Comparison of ENCODE assay signal across 8 cellular contexts in the genomic region with DNA sequence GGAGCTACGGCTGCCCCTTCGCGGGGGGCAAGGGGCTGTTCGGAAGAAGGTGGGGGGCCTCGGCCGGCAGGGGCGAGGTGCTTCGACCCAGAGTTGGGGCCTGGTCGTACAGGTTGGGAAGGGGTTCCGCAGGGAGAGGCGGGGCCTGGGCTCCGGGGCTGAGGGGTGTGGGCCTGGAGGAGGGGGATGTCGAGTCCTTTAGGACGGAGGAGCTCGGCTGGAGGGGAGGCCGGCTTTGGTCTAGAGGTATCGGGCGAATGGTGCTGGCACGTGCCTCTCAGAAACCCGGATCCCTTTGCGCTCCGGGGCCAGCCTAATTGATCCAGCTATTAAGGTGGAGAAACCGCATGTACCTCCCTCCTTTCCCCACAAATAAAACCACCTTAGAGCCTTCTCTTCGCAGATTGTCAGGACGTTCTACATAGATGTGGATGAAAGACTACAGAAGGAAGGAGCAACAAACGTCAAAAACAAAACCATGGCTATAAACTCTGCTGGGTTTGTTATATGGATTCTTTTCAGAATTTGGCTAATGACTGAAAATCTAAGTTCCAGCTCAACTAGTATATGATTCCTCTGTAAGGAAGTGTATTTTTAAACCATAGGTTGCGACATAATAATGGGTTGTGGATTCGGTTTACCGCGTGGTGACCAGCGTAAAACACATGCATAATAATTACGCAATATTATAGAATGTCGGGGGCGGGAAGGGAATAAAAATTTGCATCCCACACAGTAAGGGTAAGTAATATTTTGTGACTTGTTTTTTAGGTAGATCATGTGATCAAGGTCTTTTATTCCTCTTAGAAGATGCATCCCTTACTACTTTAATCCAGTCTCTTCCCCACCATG. TPM values are rescaled to one million over a fixed set of nuclear protein-coding genes. Genes with fewer than 3 reads are reported as not detected.
DNase-seq lines count a peak whose midpoint lies in the region; ATAC-seq and TF ChIP-seq lines count a peak whose summit lies in the region.

No MANE protein-coding gene starts in this region.

- peak; percentile 29 for DNase-seq in A172 (ENCODE audit: low spot score)
- peak; percentile 63 for DNase-seq in G401 (ENCODE audit: low spot score)
- DNase-seq in NCI-H1092 treated with DMSO at 0.1 percent for 48 hours (lab: John Stamatoyannopoulos, UW), result peak; percentile 49
- DNase-seq in activated CD4-positive, alpha-beta memory T cell treated with anti-CD3 and anti-CD28 coated beads for 36 hours, result no peak
- peak; percentile 12 for DNase-seq in germinal center (ENCODE audit: low spot score)
- DNase-seq in osteocyte (ENCODE audit: extremely low spot score, unreplicated experiment), result no peak
- DNase-seq in dedifferentiated amniotic fluid mesenchymal stem cell (ENCODE audit: extremely low spot score), result no peak

- no peaks in the 10 kb centered on the region for H3K9me3 Mint-ChIP-seq in activated CD4-positive, alpha-beta memory T cell treated with anti-CD3 and anti-CD28 coated beads for 36 hours
- no peaks in the 10 kb centered on the region for H3K9me3 Mint-ChIP-seq in osteocyte (ENCODE audit: unreplicated experiment)

- intact Hi-C loops in activated CD4-positive, alpha-beta memory T cell treated with anti-CD3 and anti-CD28 coated beads for 36 hours (cut with micrococcal nuclease), result loop anchor here (1.0 to 10.0 kb wide), 5 partner anchors 33 to 1867 kb away; partner anchors contain the start of genes NKIRAS1, NR1D2, RPL15 and TOP2B

- no peaks in the 10 kb centered on the region for H3K27me3 Mint-ChIP-seq in activated CD4-positive, alpha-beta memory T cell treated with anti-CD3 and anti-CD28 coated beads for 36 hours
- H3K27me3 Mint-ChIP-seq in osteocyte (ENCODE audit: unreplicated experiment), result no peaks in the 10 kb centered on the region

- peak overlapping the region; percentile 69 for H3K27ac Mint-ChIP-seq in activated CD4-positive, alpha-beta memory T cell treated with anti-CD3 and anti-CD28 coated beads for 36 hours
- H3K27ac Mint-ChIP-seq in osteocyte (ENCODE audit: unreplicated experiment), result peak overlapping the region; percentile 63

- in situ Hi-C loops in G401 (cut with HindIII; ENCODE audit: low sequenced_read_pairs), result no loop called here

- peaks cover 46% of the 10 kb centered on the region for H3K4me1 Mint-ChIP-seq in activated CD4-positive, alpha-beta memory T cell treated with anti-CD3 and anti-CD28 coated beads for 36 hours (ENCODE audit: low read depth)
- peaks cover 42% of the 10 kb centered on the region for H3K4me1 Mint-ChIP-seq in osteocyte (ENCODE audit: unreplicated experiment)

- POLR2A ChIA-PET in activated CD4-positive, alpha-beta memory T cell treated with anti-CD3 and anti-CD28 coated beads for 36 hours (lab: Charles Lee), result interaction anchor here (0.8 to 1.4 kb wide), 6 partner anchors 17 to 1866 kb away, joined by 3 to 8 read pairs (median 3); no protein-coding TSS in a partner anchor

- no peak for TF ChIP-seq CTCF in osteocyte (IDR thresholded peaks at IDR 0.05)

- peak; percentile 25 for ATAC-seq in HG02623 (IDR thresholded peaks at IDR 0.05; ENCODE audit: unreplicated experiment)

- H3K4me3 Mint-ChIP-seq in activated CD4-positive, alpha-beta memory T cell treated with anti-CD3 and anti-CD28 coated beads for 36 hours, result peak overlapping the region; percentile 78
- peak overlapping the region; percentile 80 for H3K4me3 Mint-ChIP-seq in osteocyte (ENCODE audit: unreplicated experiment)

- CTCF ChIA-PET in activated CD4-positive, alpha-beta memory T cell treated with anti-CD3 and anti-CD28 coated beads for 36 hours (lab: Charles Lee), result interaction anchor here (1.0 to 1.3 kb wide), 3 partner anchors 19 to 136 kb away, joined by 3 to 4 read pairs (median 4); no protein-coding TSS in a partner anchor

- H3K36me3 Mint-ChIP-seq in activated CD4-positive, alpha-beta memory T cell treated with anti-CD3 and anti-CD28 coated beads for 36 hours, result peaks cover 3% of the 10 kb centered on the region
- H3K36me3 Mint-ChIP-seq in osteocyte (ENCODE audit: unreplicated experiment), result peaks cover 4% of the 10 kb centered on the region

RNA-seq across cellular contexts. Expression of gene NGLY1, which starts 0.6 kb away (rescaled TPM):
- 34.5 and 41.6 TPM in 2 replicates for total RNA-seq in A172 (2014; rRNA removed; shearing (Covaris generic))
- total RNA-seq in G401 (2014; rRNA removed; shearing (Covaris generic)), result 32.2 and 39.0 TPM in 2 replicates
- 10 to 100 TPM; 51.5 to 56.7 TPM for total RNA-seq in activated CD4-positive, alpha-beta memory T cell treated with anti-CD3 and anti-CD28 coated beads for 36 hours
- 28.9 and 29.6 TPM in 2 replicates for total RNA-seq in osteocyte

RNA-seq across cellular contexts. Expression of gene OXSM, which starts 6.0 kb away (rescaled TPM):
- 24.5 and 24.7 TPM in 2 replicates for total RNA-seq in A172 (2014; rRNA removed; shearing (Covaris generic))
- 14.1 and 16.0 TPM in 2 replicates for total RNA-seq in G401 (2014; rRNA removed; shearing (Covaris generic))
- total RNA-seq in activated CD4-positive, alpha-beta memory T cell treated with anti-CD3 and anti-CD28 coated beads for 36 hours, result 10 to 100 TPM; 15.1 to 16.1 TPM
- total RNA-seq in osteocyte, result 7.7 and 8.3 TPM in 2 replicates

Comparison
In these comparisons a context has a peak if more than half of its experiments do, and no peak if none do; other contexts are left out.
1. DNase-seq: peak in A172 (single experiment), G401 (single experiment), NCI-H1092 treated with DMSO at 0.1 percent for 48 hours (single experiment) and germinal center (single experiment); none in activated CD4-positive, alpha-beta memory T cell treated with anti-CD3 and anti-CD28 coated beads for 36 hours (single experiment), osteocyte (single experiment) and dedifferentiated amniotic fluid mesenchymal stem cell (single experiment).